ENCODE assay signal across 1 cellular context in the genomic region with DNA sequence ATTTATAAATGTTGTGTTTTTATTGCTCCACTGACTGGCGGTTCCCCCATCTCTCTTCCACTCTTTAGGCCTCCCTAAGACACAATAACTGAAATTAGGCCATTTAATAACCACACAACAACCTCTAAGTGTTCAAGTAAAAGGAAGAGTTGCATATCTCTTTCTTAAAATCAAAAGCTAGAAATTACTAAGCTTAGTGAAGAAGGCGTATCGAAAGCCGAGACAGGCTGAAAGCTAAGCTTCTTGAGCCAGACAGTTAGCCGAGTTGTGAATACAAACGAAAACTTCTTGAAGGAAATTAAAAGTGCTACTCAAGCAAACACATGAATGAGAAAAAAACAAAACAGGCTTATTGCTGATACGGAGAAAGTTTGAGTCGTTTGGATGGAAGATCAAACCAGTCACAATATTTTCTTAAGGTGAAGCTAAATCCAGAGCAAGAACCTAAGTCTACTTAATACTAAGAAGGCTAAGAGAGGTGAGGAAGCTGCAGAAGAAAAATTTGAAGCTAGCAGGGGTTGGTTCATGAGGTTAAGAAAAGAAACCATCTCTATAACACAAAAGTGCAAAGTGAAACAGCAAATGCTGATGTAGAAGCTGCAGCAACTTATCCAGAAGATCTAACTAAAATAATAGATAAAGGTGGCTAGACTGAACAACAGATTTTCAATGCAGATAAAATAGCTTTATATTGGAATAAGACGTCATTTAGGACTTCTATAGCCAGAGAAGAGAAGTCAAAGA.
A peak's percentile ranks its signal among the peaks of the same experiment; 100 is the strongest.
TF ChIP-seq lines count a peak whose summit lies in the region.

No MANE protein-coding gene starts in this region.

TF ChIP-seq in GM12878, 131 proteins besides CTCF, POLR2A, EP300 and RAD21 (continued from another document):
- TF ChIP-seq E4F1 (IDR thresholded peaks at IDR 0.05; ENCODE audit: borderline replicate concordance, partially characterized antibody): no peak
- peak; percentile 30 for TF ChIP-seq RUNX3 (IDR thresholded peaks at IDR 0.05; ENCODE audit: low read length)
- no peak for TF ChIP-seq NKRF (conservative IDR thresholded peaks at IDR 0.05)
- TF ChIP-seq, protein P1, sequence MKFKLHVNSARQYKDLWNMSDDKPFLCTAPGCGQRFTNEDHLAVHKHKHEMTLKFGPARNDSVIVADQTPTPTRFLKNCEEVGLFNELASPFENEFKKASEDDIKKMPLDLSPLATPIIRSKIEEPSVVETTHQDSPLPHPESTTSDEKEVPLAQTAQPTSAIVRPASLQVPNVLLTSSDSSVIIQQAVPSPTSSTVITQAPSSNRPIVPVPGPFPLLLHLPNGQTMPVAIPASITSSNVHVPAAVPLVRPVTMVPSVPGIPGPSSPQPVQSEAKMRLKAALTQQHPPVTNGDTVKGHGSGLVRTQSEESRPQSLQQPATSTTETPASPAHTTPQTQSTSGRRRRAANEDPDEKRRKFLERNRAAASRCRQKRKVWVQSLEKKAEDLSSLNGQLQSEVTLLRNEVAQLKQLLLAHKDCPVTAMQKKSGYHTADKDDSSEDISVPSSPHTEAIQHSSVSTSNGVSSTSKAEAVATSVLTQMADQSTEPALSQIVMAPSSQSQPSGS (IDR thresholded peaks at IDR 0.05; ENCODE audit: low read length): 0 out of 2 replicates have a peak, but pooled peaks have one; percentile 23
- TF ChIP-seq TCF7 (IDR thresholded peaks at IDR 0.05; ENCODE audit: borderline replicate concordance): no peak
- TF ChIP-seq, protein P2, sequence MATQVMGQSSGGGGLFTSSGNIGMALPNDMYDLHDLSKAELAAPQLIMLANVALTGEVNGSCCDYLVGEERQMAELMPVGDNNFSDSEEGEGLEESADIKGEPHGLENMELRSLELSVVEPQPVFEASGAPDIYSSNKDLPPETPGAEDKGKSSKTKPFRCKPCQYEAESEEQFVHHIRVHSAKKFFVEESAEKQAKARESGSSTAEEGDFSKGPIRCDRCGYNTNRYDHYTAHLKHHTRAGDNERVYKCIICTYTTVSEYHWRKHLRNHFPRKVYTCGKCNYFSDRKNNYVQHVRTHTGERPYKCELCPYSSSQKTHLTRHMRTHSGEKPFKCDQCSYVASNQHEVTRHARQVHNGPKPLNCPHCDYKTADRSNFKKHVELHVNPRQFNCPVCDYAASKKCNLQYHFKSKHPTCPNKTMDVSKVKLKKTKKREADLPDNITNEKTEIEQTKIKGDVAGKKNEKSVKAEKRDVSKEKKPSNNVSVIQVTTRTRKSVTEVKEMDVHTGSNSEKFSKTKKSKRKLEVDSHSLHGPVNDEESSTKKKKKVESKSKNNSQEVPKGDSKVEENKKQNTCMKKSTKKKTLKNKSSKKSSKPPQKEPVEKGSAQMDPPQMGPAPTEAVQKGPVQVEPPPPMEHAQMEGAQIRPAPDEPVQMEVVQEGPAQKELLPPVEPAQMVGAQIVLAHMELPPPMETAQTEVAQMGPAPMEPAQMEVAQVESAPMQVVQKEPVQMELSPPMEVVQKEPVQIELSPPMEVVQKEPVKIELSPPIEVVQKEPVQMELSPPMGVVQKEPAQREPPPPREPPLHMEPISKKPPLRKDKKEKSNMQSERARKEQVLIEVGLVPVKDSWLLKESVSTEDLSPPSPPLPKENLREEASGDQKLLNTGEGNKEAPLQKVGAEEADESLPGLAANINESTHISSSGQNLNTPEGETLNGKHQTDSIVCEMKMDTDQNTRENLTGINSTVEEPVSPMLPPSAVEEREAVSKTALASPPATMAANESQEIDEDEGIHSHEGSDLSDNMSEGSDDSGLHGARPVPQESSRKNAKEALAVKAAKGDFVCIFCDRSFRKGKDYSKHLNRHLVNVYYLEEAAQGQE (IDR thresholded peaks at IDR 0.05; ENCODE audit: low read depth, low read length): no peak
- TF ChIP-seq FOXK2 (IDR thresholded peaks at IDR 0.05): no peak
- no peak for TF ChIP-seq FOXM1 (IDR thresholded peaks at IDR 0.05; ENCODE audit: low read depth, low read length)
- TF ChIP-seq ZBED1 (IDR thresholded peaks at IDR 0.05; ENCODE audit: borderline replicate concordance): no peak
- TF ChIP-seq ZSCAN29 (IDR thresholded peaks at IDR 0.05): no peak
- TF ChIP-seq RB1 (IDR thresholded peaks at IDR 0.05; ENCODE audit: borderline replicate concordance): no peak
- TF ChIP-seq STAT1 (conservative IDR thresholded peaks at IDR 0.05): no peak
- TF ChIP-seq JUNB (IDR thresholded peaks at IDR 0.05): peak; percentile 51
